ENCODE assay signal across 8 cellular contexts in the genomic region with DNA sequence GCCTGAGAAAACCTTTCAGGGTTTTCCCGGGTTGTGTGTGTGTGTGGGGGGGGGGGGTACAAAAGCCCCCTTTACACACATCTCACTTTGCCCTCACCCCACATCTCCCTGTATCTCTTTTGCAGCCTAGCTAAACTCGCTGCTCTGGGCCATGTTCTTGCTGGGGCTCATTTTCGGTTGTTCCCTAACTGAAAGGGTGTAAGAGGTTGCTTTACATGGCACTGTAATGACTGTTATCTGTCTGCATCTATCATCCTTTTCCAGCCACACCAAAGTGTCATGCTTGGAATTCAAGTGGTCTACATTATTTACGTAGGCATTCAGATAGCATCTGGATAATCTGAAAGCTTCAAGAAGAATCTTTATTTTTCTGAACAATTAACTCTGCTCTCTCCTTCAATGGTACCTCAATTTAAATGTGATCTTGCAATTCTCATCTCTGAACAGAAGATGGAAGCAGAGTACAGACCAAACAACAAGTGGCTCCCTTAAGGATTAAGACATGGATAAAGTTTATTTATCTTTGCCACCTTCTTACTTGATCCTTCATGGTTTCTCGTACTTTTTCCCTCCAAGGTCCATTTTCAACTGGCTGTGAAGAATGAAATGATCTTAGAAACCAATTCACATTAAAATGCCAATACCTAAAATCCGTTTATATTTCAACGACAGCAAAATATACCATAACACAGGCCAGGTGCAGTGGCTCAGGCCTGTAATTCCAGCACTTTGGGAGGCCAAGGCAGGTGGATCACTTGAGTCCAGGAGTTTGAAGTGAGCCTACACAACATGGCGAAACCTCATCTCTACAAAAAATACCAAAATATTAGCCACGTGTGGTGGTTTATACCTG. TPM values are rescaled to one million over a fixed set of nuclear protein-coding genes. Genes with fewer than 3 reads are reported as not detected.
A peak's percentile ranks its signal among the peaks of the same experiment; 100 is the strongest.
DNase-seq lines count a peak whose midpoint lies in the region; ATAC-seq and TF ChIP-seq lines count a peak whose summit lies in the region.

No MANE protein-coding gene starts in this region.

- H4K5ac ChIP-seq in IMR-90 (ENCODE audit: low read depth, low read length), result no peak overlapping the region

- no peak overlapping the region for H3K23ac ChIP-seq in IMR-90 (ENCODE audit: low read depth, low read length)

- H3K4ac ChIP-seq in IMR-90 (ENCODE audit: low read depth, low read length), result no peak overlapping the region

- no TSS peak for BruUV-seq in IMR-90 (replicated peaks; lab: Mats Ljungman, UMichigan)

- TF ChIP-seq CTCF in GM12874 (IDR thresholded peaks at IDR 0.05; ENCODE audit: insufficient read depth, low read depth, low read length), result peak; percentile 42
- peak; percentile 86 for TF ChIP-seq CTCF in IMR-90 (conservative IDR thresholded peaks at IDR 0.05; ENCODE audit: low read depth, low read length)
- TF ChIP-seq CTCF in fibroblast of villous mesenchyme (IDR thresholded peaks at IDR 0.05; ENCODE audit: insufficient read depth, low read depth, low read length), result peak; percentile 75
- peak; percentile 77 for TF ChIP-seq CTCF in parathyroid adenoma (IDR thresholded peaks at IDR 0.05)

- no peak overlapping the region for H3K4me2 ChIP-seq in IMR-90 (ENCODE audit: low read depth, low read length)
- no peak overlapping the region for H3K4me2 ChIP-seq in parathyroid adenoma (ENCODE audit: low read length)

- H4K20me1 ChIP-seq in IMR-90 (ENCODE audit: insufficient read depth, low read length), result no peaks in the 10 kb centered on the region

- CTCF ChIA-PET in IMR-90 (lab: Yijun Ruan, JAX), result interaction anchor here (0.7 to 1.9 kb wide), 3 partner anchors 139 to 263 kb away, joined by 3 to 6 read pairs (median 4); no protein-coding TSS in a partner anchor

- H2BK5ac ChIP-seq in IMR-90 (ENCODE audit: low read depth, low read length, poor library complexity, severe bottlenecking), result no peak overlapping the region

- no peak overlapping the region for H2AK9ac ChIP-seq in IMR-90 (replicated peaks; ENCODE audit: low read depth, low read length, poor library complexity)

- H4K8ac ChIP-seq in IMR-90 (ENCODE audit: low read depth in 2 of 2, low read length in 2 of 2), result no peak overlapping the region

- in situ Hi-C loops in ACHN (cut with HindIII; ENCODE audit: low pct_ligation_motif_present, low pct_unique_long_range_greater_than_20kb, low sequenced_read_pairs), result no loop called here
- in situ Hi-C loops in IMR-90 (cut with MboI; ENCODE audit: low sequenced_read_pairs), result loop anchor here (5.0 to 25.0 kb wide), 3 partner anchors 138 to 483 kb away; no protein-coding TSS in a partner anchor

- H3K79me2 ChIP-seq in parathyroid adenoma, result no peaks in the 10 kb centered on the region

- H3K79me1 ChIP-seq in IMR-90 (ENCODE audit: low read depth in 1 of 2, low read length in 2 of 2), result no peaks in the 10 kb centered on the region

- no peak overlapping the region for H3K56ac ChIP-seq in IMR-90 (ENCODE audit: extremely low read depth, insufficient read depth, low read length)

- peaks cover 12% of the 10 kb centered on the region for H3K27me3 ChIP-seq in IMR-90 (ENCODE audit: control insufficient read depth, insufficient read depth, low read length)
- no peaks in the 10 kb centered on the region for H3K27me3 ChIP-seq in parathyroid adenoma (ENCODE audit: control insufficient read depth, insufficient read depth, low read length)

- intact Hi-C loops in IMR-90 (cut with micrococcal nuclease), result loop anchor here (1.0 to 2.0 kb wide), 5 partner anchors 140 to 1050 kb away; partner anchors contain the start of genes EPM2AIP1 and MLH1

- H3K14ac ChIP-seq in IMR-90 (replicated peaks; ENCODE audit: low read depth, low read length), result no peak overlapping the region

- H3K9me1 ChIP-seq in IMR-90 (ENCODE audit: insufficient read depth, low read length), result no peaks in the 10 kb centered on the region; the same call in 1 of the 2 replicates

- no peaks in the 10 kb centered on the region for H3K4me1 ChIP-seq in IMR-90 (ENCODE audit: control insufficient read depth, insufficient read depth, low read length)
- peaks cover 12% of the 10 kb centered on the region for H3K4me1 ChIP-seq in parathyroid adenoma

- peak; percentile 90 for TF ChIP-seq RAD21 in IMR-90 (IDR thresholded peaks at IDR 0.05; ENCODE audit: low read length)

- no peaks in the 10 kb centered on the region for H3K36me3 ChIP-seq in IMR-90 (ENCODE audit: control insufficient read depth, insufficient read depth, low read length)
- H3K36me3 ChIP-seq in parathyroid adenoma (ENCODE audit: control insufficient read depth, insufficient read depth, low read length), result no peaks in the 10 kb centered on the region

- WGBS in IMR-90 (ENCODE audit: extremely low coverage in 2 of 2, insufficient read length in 1 of 2), 2 experiments, result 42% methylated on average over 2 of the region's 9 CpGs; no CpG with 5 or more reads in 1 of the 2 experiments

- no peaks in the 10 kb centered on the region for H3K9me3 ChIP-seq in IMR-90 (ENCODE audit: control insufficient read depth, insufficient read depth, low read length)
- no peaks in the 10 kb centered on the region for H3K9me3 ChIP-seq in parathyroid adenoma (ENCODE audit: control insufficient read depth, low read length)

- H3K9ac ChIP-seq in IMR-90 (ENCODE audit: low read depth, low read length), result no peak overlapping the region
- no peak overlapping the region for H3K9ac ChIP-seq in parathyroid adenoma

- no peak overlapping the region for H3K18ac ChIP-seq in IMR-90 (ENCODE audit: low read depth, low read length)

- no peak overlapping the region for H2BK15ac ChIP-seq in IMR-90 (ENCODE audit: low read depth, low read length)

- POLR2A ChIA-PET in IMR-90 (lab: Charles Lee; ENCODE audit: unreplicated experiment), result no interaction called here

- no peak overlapping the region for H4K91ac ChIP-seq in IMR-90 (ENCODE audit: insufficient read depth, low read depth, low read length)

- ATAC-seq in IMR-90 (ENCODE audit: low read depth) (peak; percentile 95), HG03135 (IDR thresholded peaks at IDR 0.05; ENCODE audit: unreplicated experiment) (no peak)

- 0 out of 2 replicates have a peak, but pooled peaks have one; percentile 32 for TF ChIP-seq POLR2A in IMR-90 (IDR thresholded peaks at IDR 0.05; ENCODE audit: low read depth, low read length)

- H3K4me3 ChIP-seq in IMR-90 (ENCODE audit: insufficient read depth, low read depth, low read length), result no peak overlapping the region
- no peak overlapping the region for H3K4me3 ChIP-seq in fibroblast of villous mesenchyme (ENCODE audit: low read depth, low read length)
- H3K4me3 ChIP-seq in parathyroid adenoma (ENCODE audit: low read depth, low read length), result no peak overlapping the region

- no peak overlapping the region for H2AK5ac ChIP-seq in IMR-90 (ENCODE audit: low read depth, low read length)

- H2AFZ ChIP-seq in IMR-90 (replicated peaks; ENCODE audit: low read length, poor library complexity) (no peak overlapping the region), parathyroid adenoma (no peak overlapping the region)

- dilution Hi-C loops in IMR-90 (cut with HindIII; ENCODE audit: low sequenced_read_pairs, unreplicated experiment), result no loop called here

- no peak overlapping the region for H2BK20ac ChIP-seq in IMR-90 (ENCODE audit: low read depth, low read length)

- no peak overlapping the region for H3K27ac ChIP-seq in IMR-90 (ENCODE audit: insufficient read depth, low read length)
- no peak overlapping the region for H3K27ac ChIP-seq in parathyroid adenoma

- peak; percentile 51 for DNase-seq in ACHN
- DNase-seq in IMR-90, result peak; percentile 69
- peak; percentile 61 for DNase-seq in SKM-1 (lab: John Stamatoyannopoulos, UW; ENCODE audit: unreplicated experiment)
- peak; percentile 70 for DNase-seq in fibroblast of villous mesenchyme (ENCODE audit: low read depth)
- DNase-seq in 8988T, result no peak

- no peak overlapping the region for H2BK120ac ChIP-seq in IMR-90 (ENCODE audit: low read depth, low read length)

TF ChIP-seq in IMR-90, 13 proteins besides CTCF, POLR2A, EP300 and RAD21:
- TF ChIP-seq SMC3 (IDR thresholded peaks at IDR 0.05; ENCODE audit: low read depth, low read length), result peak; percentile 80
- TF ChIP-seq CEBPB (IDR thresholded peaks at IDR 0.05; ENCODE audit: low read depth, low read length), result peak; percentile 3; the same call in 1 of the 2 replicates
- TF ChIP-seq RFX5 (IDR thresholded peaks at IDR 0.05; ENCODE audit: low read depth, low read length), result no peak

RNA-seq across cellular contexts. Expression of gene DCLK3, which starts 34.9 kb away (rescaled TPM):
- total RNA-seq in IMR-90 (2012; rRNA removed), result not detected in 2 replicates
- not detected in 2 replicates for polyA plus RNA-seq in IMR-90 (2012; rRNA removed)
- polyA plus RNA-seq in IMR-90 (2012; cell fraction: cytosol; rRNA removed), result not detected in 2 replicates
- polyA plus RNA-seq in IMR-90 (2012; cell fraction: nucleus; rRNA removed; ENCODE audit: low replicate concordance), result not detected in 2 replicates
- total RNA-seq in fibroblast of villous mesenchyme, result under 0.01 TPM in 1 of 2 replicates, not detected in the other
